Comparison of ENCODE assay signal across 9 cellular contexts in genomic region chr5:158382473-158382872, GRCh38.
DNase-seq lines count a peak whose midpoint lies in the region; FAIRE-seq and TF ChIP-seq lines count a peak whose summit lies in the region.
"Had no signal": no experiment of that assay in that cellular context is flagged by ENCODE, and none has a peak within 500 bp of the region (broad histone marks: within the 10 kb centered on the region; RNA-seq: fewer than 3 reads in every experiment).

No MANE protein-coding gene starts in this region.

- intact Hi-C loops in ascending aorta (cut with DNase I) = no loop called here

- no peaks in the 10 kb centered on the region for H3K9me3 ChIP-seq in ascending aorta

- H3K36me3 ChIP-seq in ascending aorta (no peaks in the 10 kb centered on the region), kidney epithelial cell (ENCODE audit: control insufficient read depth, insufficient read depth, low read length) (no peaks in the 10 kb centered on the region)

- H3K27ac ChIP-seq in ascending aorta = no peak overlapping the region
- H3K27ac ChIP-seq: 22Rv1 had no signal

- H3K4me3 ChIP-seq in ascending aorta (no peak overlapping the region), kidney epithelial cell (ENCODE audit: low read depth, low read length) (no peak overlapping the region)

- DNase-seq in NCI-H82 (lab: John Stamatoyannopoulos, UW) = peak; percentile 42
- DNase-seq in NCI-H82 treated with DMSO at 0.1 percent for 48 hours (lab: John Stamatoyannopoulos, UW; ENCODE audit: unreplicated experiment) = no peak
- DNase-seq in H54 (ENCODE audit: insufficient read length, low spot score) = peak; percentile 43
- DNase-seq in LoVo (ENCODE audit: low spot score) = peak; percentile 57
- DNase-seq in ascending aorta (ENCODE audit: low spot score in 2 of 2) = peak; percentile 68 to 88
- DNase-seq in kidney epithelial cell (ENCODE audit: low read depth) = peak; percentile 91
- DNase-seq in stromal cell of bone marrow (ENCODE audit: low read depth) = peak; percentile 96
- DNase-seq in NCI-H1930 (lab: John Stamatoyannopoulos, UW) = no peak

- H3K4me1 ChIP-seq in ascending aorta = peaks cover 0 to 12% of the 10 kb centered on the region in 2 donors

- no peak for TF ChIP-seq POLR2A in H54 (IDR thresholded peaks at IDR 0.05; ENCODE audit: low read depth, low read length)

- no peaks in the 10 kb centered on the region for H3K27me3 ChIP-seq in ascending aorta
- no peaks in the 10 kb centered on the region for H3K27me3 ChIP-seq in kidney epithelial cell (ENCODE audit: control insufficient read depth, insufficient read depth, low read length)

- peak; percentile 75 for FAIRE-seq in H54 (lab: Jason Lieb, UNC)

- TF ChIP-seq CTCF in ascending aorta (IDR thresholded peaks at IDR 0.05) = no peak
- no peak for TF ChIP-seq CTCF in kidney epithelial cell (IDR thresholded peaks at IDR 0.05; ENCODE audit: insufficient read depth, low read length, poor library complexity, severe bottlenecking)

Comparison
In these comparisons a context has a peak if more than half of its experiments do, and no peak if none do; other contexts are left out.
1. DNase-seq: peak in NCI-H82 (single experiment), H54 (single experiment), LoVo (single experiment), ascending aorta (2 of 2), kidney epithelial cell (single experiment) and stromal cell of bone marrow (single experiment); none in NCI-H82 treated with DMSO at 0.1 percent for 48 hours (single experiment) and NCI-H1930 (0 of 2).